28 cellular contexts compared by ENCODE assay signal in the genomic region with DNA sequence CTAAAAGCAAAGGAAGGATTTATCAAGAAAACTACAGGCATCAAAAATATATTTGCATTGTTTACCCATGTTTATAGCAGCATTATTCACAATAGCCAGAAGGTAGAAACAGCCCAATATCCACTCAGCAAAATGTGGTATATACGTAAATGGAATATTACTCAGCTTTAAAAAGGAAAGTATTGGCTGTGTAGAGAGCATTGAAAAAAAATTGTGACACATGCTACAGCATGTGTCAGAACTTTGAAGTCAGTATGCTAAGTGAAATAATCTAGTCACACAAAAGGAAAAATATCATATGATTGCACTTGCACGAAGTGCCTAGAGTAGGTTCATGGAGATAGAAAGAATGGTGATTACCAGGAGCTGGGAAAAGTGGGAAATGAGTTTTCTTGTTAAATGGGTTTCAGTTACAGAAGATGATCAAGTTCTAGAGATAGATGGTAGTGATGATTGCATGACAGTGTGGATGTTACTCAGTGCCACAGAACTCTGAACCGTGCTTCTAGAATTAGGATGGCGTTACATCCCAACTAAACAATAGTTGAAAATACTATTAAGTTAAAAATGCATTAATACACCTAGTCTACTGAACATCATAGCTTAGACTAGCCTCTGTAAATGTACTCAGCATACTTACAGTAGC. TPM values are rescaled to one million over a fixed set of nuclear protein-coding genes. Genes with fewer than 3 reads are reported as not detected.
DNase-seq lines count a peak whose midpoint lies in the region; ATAC-seq and TF ChIP-seq lines count a peak whose summit lies in the region.
"Had no signal": no experiment of that assay in that cellular context is flagged by ENCODE, and none has a peak within 500 bp of the region (broad histone marks: within the 10 kb centered on the region; RNA-seq: fewer than 3 reads in every experiment).

No MANE protein-coding gene starts in this region.

- 0 out of 2 replicates have a peak overlapping the region, but pooled peaks have one; percentile 40 for H3K14ac ChIP-seq in IMR-90 (replicated peaks; ENCODE audit: low read depth, low read length)

- CTCF ChIA-PET in IMR-90 (lab: Yijun Ruan, JAX): no interaction called here

- H3K4ac ChIP-seq in IMR-90 (ENCODE audit: low read depth, low read length): no peak overlapping the region

- no peak overlapping the region for H4K5ac ChIP-seq in IMR-90 (ENCODE audit: low read depth, low read length)

- no peak for TF ChIP-seq EP300 in stomach (IDR thresholded peaks at IDR 0.05)

- H3K4me2 ChIP-seq in IMR-90 (ENCODE audit: low read depth, low read length): no peak overlapping the region
- H3K4me2 ChIP-seq: BLaER1, neural progenitor cell had no signal

- H3K36me3 ChIP-seq in IMR-90 (ENCODE audit: control insufficient read depth, insufficient read depth, low read length) (peaks cover 4% of the 10 kb centered on the region), stomach (peaks cover 0 to 5% (median 2%) of the 10 kb centered on the region in 4 donors)
- H3K36me3 ChIP-seq: colonic mucosa, neural progenitor cell had no signal

- H3K9me3 ChIP-seq in IMR-90 (ENCODE audit: control insufficient read depth, insufficient read depth, low read length) (no peaks in the 10 kb centered on the region), stomach (no peaks in the 10 kb centered on the region)
- H3K9me3 ChIP-seq: colonic mucosa, mucosa of descending colon, testis had no signal

- no peaks in the 10 kb centered on the region for H3K4me1 ChIP-seq in IMR-90 (ENCODE audit: control insufficient read depth, insufficient read depth, low read length)
- H3K4me1 ChIP-seq in stomach: peaks cover 14 to 64% (median 41%) of the 10 kb centered on the region in 4 donors
- H3K4me1 ChIP-seq: BLaER1, colonic mucosa, neural progenitor cell, testis had no signal

- no peak for TF ChIP-seq RAD21 in IMR-90 (IDR thresholded peaks at IDR 0.05; ENCODE audit: low read length)

- H3K36me3 Mint-ChIP-seq in activated naive CD4-positive, alpha-beta T cell treated with anti-CD3 and anti-CD28 coated beads, Interleukin-2, amount 50 U/mL, for 24 hours: peaks cover 12% of the 10 kb centered on the region
- peaks cover 20% of the 10 kb centered on the region for H3K36me3 Mint-ChIP-seq in activated naive CD8-positive, alpha-beta T cell
- peaks cover 90% of the 10 kb centered on the region for H3K36me3 Mint-ChIP-seq in stimulated activated effector memory CD8-positive, alpha-beta T cell treated with anti-CD3 and anti-CD28 coated beads, Interleukin-12 subunit alpha, Interleukin-12 subunit beta, amount 100 ng/mL, for 72 hours

- H3K18ac ChIP-seq in IMR-90 (ENCODE audit: low read depth, low read length): no peak overlapping the region

- 100% methylated on average over 1 of the region's 4 CpGs; no CpG with 5 or more reads in 1 of the 2 experiments for WGBS in IMR-90 (ENCODE audit: extremely low coverage in 2 of 2, insufficient read length in 1 of 2), 2 experiments
- WGBS in stomach, 5 donors: 91 to 96% (median 94%) methylated on average over 4 of the region's 4 CpGs

- in situ Hi-C loops in IMR-90 (cut with MboI; ENCODE audit: low sequenced_read_pairs): no loop called here

- H3K4me3 Mint-ChIP-seq in activated naive CD4-positive, alpha-beta T cell treated with anti-CD3 and anti-CD28 coated beads, Interleukin-2, amount 50 U/mL, for 24 hours: peak overlapping the region; percentile 60
- peak overlapping the region; percentile 9 for H3K4me3 Mint-ChIP-seq in activated naive CD8-positive, alpha-beta T cell
- H3K4me3 Mint-ChIP-seq in stimulated activated effector memory CD8-positive, alpha-beta T cell treated with anti-CD3 and anti-CD28 coated beads, Interleukin-12 subunit alpha, Interleukin-12 subunit beta, amount 100 ng/mL, for 72 hours: peak overlapping the region; percentile 4
- H3K4me3 Mint-ChIP-seq: neural progenitor cell; stimulated activated memory B cell treated with anti-CD40 and anti-IgM and Interleukin-4, amounts not matched to agents 10 μg/mL and 1 μg/mL and 100 μg/mL, for 72 hours had no signal

- H3K27ac ChIP-seq in IMR-90 (ENCODE audit: insufficient read depth, low read length): no peak overlapping the region
- no peak overlapping the region for H3K27ac ChIP-seq in stomach
- H3K27ac ChIP-seq: BLaER1, colonic mucosa, neural progenitor cell, testis had no signal

- H2BK15ac ChIP-seq in IMR-90 (ENCODE audit: low read depth, low read length): no peak overlapping the region

- BruUV-seq in IMR-90 (replicated peaks; lab: Mats Ljungman, UMichigan): no TSS peak

- H3K4me1 Mint-ChIP-seq in activated naive CD4-positive, alpha-beta T cell treated with anti-CD3 and anti-CD28 coated beads, Interleukin-2, amount 50 U/mL, for 24 hours: peaks cover 75% of the 10 kb centered on the region
- peaks cover 72% of the 10 kb centered on the region for H3K4me1 Mint-ChIP-seq in activated naive CD8-positive, alpha-beta T cell (ENCODE audit: low read depth)
- H3K4me1 Mint-ChIP-seq in stimulated activated effector memory CD8-positive, alpha-beta T cell treated with anti-CD3 and anti-CD28 coated beads, Interleukin-12 subunit alpha, Interleukin-12 subunit beta, amount 100 ng/mL, for 72 hours: peaks cover 64% of the 10 kb centered on the region
- H3K4me1 Mint-ChIP-seq: neural progenitor cell had no signal

- no peak overlapping the region for H3K56ac ChIP-seq in IMR-90 (ENCODE audit: extremely low read depth, insufficient read depth, low read length)

- TF ChIP-seq CTCF in IMR-90 (conservative IDR thresholded peaks at IDR 0.05; ENCODE audit: low read depth, low read length) (no peak), stomach (IDR thresholded peaks at IDR 0.05) (no peak)

- H3K27me3 Mint-ChIP-seq in activated naive CD4-positive, alpha-beta T cell treated with anti-CD3 and anti-CD28 coated beads, Interleukin-2, amount 50 U/mL, for 24 hours: no peaks in the 10 kb centered on the region
- H3K27me3 Mint-ChIP-seq in activated naive CD8-positive, alpha-beta T cell: no peaks in the 10 kb centered on the region
- H3K27me3 Mint-ChIP-seq: stimulated activated memory B cell treated with anti-CD40 and anti-IgM and Interleukin-4, amounts not matched to agents 10 μg/mL and 1 μg/mL and 100 μg/mL, for 72 hours had no signal

- DNase-seq in activated naive CD4-positive, alpha-beta T cell (lab: John Stamatoyannopoulos, UW): no peak
- DNase-seq in IMR-90 (no peak), epidermal melanocyte (ENCODE audit: insufficient read length, low spot score) (no peak), stomach (no peak)
- no peak for DNase-seq in stimulated activated effector memory CD8-positive, alpha-beta T cell treated with anti-CD3 and anti-CD28 coated beads, Interleukin-12 subunit alpha, Interleukin-12 subunit beta, amount 100 ng/mL, for 72 hours (ENCODE audit: low spot score in 2 of 2)
- DNase-seq: activated CD4-positive, alpha-beta T cell treated with anti-CD3 and anti-CD28 coated beads for 4 hours; activated gamma-delta T cell treated with Interleukin-2 at 50 U/mL for 16 hours; amygdala; colonic mucosa; DND-41; effector memory CD4-positive, alpha-beta T cell; head of caudate nucleus; KG1; mucosa of descending colon; NCI-H1436; NCI-H774; RPMI8226; stimulated activated CD4-positive, alpha-beta T cell treated with anti-CD3 and anti-CD28 coated beads, Interleukin-12 subunit alpha, Interleukin-12 subunit beta, amount 100 ng/mL, for 4 hours; stimulated activated CD4-positive, alpha-beta T cell treated with anti-CD3 and anti-CD28 coated beads, Interleukin-4, amount 100 ng/mL, for 24 hours; testis had no signal

- H2AK9ac ChIP-seq in IMR-90 (replicated peaks; ENCODE audit: low read depth, low read length, poor library complexity): no peak overlapping the region

- H3K27me3 ChIP-seq in IMR-90 (ENCODE audit: control insufficient read depth, insufficient read depth, low read length): no peaks in the 10 kb centered on the region
- H3K27me3 ChIP-seq in stomach: no peaks in the 10 kb centered on the region
- H3K27me3 ChIP-seq: BLaER1, colonic mucosa, neural progenitor cell, testis had no signal

- H3K9me1 ChIP-seq in IMR-90 (ENCODE audit: insufficient read depth, low read length): peaks cover 5% of the 10 kb centered on the region

- no peak overlapping the region; the same call in 1 of the 2 replicates for H3K23ac ChIP-seq in IMR-90 (ENCODE audit: low read depth, low read length)

- no peak overlapping the region for H2BK120ac ChIP-seq in IMR-90 (ENCODE audit: low read depth, low read length)

- intact Hi-C loops in IMR-90 (cut with micrococcal nuclease) (no loop called here), stomach (cut with DNase I; ENCODE audit: low total_unique reads) (loop anchor here (10.0 kb wide), 1 partner anchor 82 kb away; no protein-coding TSS in a partner anchor)

- no peaks in the 10 kb centered on the region for H3K9me3 Mint-ChIP-seq in activated naive CD4-positive, alpha-beta T cell treated with anti-CD3 and anti-CD28 coated beads, Interleukin-2, amount 50 U/mL, for 24 hours
- no peaks in the 10 kb centered on the region for H3K9me3 Mint-ChIP-seq in activated naive CD8-positive, alpha-beta T cell (ENCODE audit: low read depth)
- H3K9me3 Mint-ChIP-seq in stimulated activated effector memory CD8-positive, alpha-beta T cell treated with anti-CD3 and anti-CD28 coated beads, Interleukin-12 subunit alpha, Interleukin-12 subunit beta, amount 100 ng/mL, for 72 hours: no peaks in the 10 kb centered on the region
- H3K9me3 Mint-ChIP-seq: stimulated activated memory B cell treated with anti-CD40 and anti-IgM and Interleukin-4, amounts not matched to agents 10 μg/mL and 1 μg/mL and 100 μg/mL, for 72 hours had no signal

- H4K20me1 ChIP-seq in IMR-90 (ENCODE audit: insufficient read depth, low read length): peaks cover 50% of the 10 kb centered on the region; the same call in 1 of the 2 replicates

- H3K9ac ChIP-seq in IMR-90 (ENCODE audit: low read depth, low read length): no peak overlapping the region
- H3K9ac ChIP-seq: BLaER1, neural progenitor cell had no signal

- dilution Hi-C loops in IMR-90 (cut with HindIII; ENCODE audit: low sequenced_read_pairs, unreplicated experiment): no loop called here

- H3K79me1 ChIP-seq in IMR-90 (ENCODE audit: low read depth in 1 of 2, low read length in 2 of 2): peaks cover 20 to 60% of the 10 kb centered on the region in 2 experiments

- ATAC-seq in IMR-90 (ENCODE audit: low read depth) (no peak), HG03442 (IDR thresholded peaks at IDR 0.05; ENCODE audit: unreplicated experiment) (no peak)
- peak; percentile 95 for ATAC-seq in stimulated activated effector memory CD8-positive, alpha-beta T cell treated with anti-CD3 and anti-CD28 coated beads, Interleukin-12 subunit alpha, Interleukin-12 subunit beta, amount 100 ng/mL, for 72 hours
- ATAC-seq: mucosa of descending colon; sciatic nerve; stimulated activated memory B cell treated with anti-CD40 and anti-IgM and Interleukin-4, amounts not matched to agents 10 μg/mL and 1 μg/mL and 100 μg/mL, for 72 hours had no signal

- POLR2A ChIA-PET in IMR-90 (lab: Charles Lee; ENCODE audit: unreplicated experiment): no interaction called here

- H4K91ac ChIP-seq in IMR-90 (ENCODE audit: insufficient read depth, low read depth, low read length): no peak overlapping the region

- H2AFZ ChIP-seq in IMR-90 (replicated peaks; ENCODE audit: low read length, poor library complexity): no peak overlapping the region
- H2AFZ ChIP-seq: neural progenitor cell had no signal

- no peak overlapping the region for H2BK20ac ChIP-seq in IMR-90 (ENCODE audit: low read depth, low read length)

- H2AK5ac ChIP-seq in IMR-90 (ENCODE audit: low read depth, low read length): no peak overlapping the region

- no peak overlapping the region for H4K8ac ChIP-seq in IMR-90 (ENCODE audit: low read depth in 2 of 2, low read length in 2 of 2)

- peak overlapping the region; percentile 41 for H3K27ac Mint-ChIP-seq in activated naive CD4-positive, alpha-beta T cell treated with anti-CD3 and anti-CD28 coated beads, Interleukin-2, amount 50 U/mL, for 24 hours
- peak overlapping the region; percentile 30 for H3K27ac Mint-ChIP-seq in activated naive CD8-positive, alpha-beta T cell
- peak overlapping the region; percentile 85 for H3K27ac Mint-ChIP-seq in stimulated activated effector memory CD8-positive, alpha-beta T cell treated with anti-CD3 and anti-CD28 coated beads, Interleukin-12 subunit alpha, Interleukin-12 subunit beta, amount 100 ng/mL, for 72 hours
- H3K27ac Mint-ChIP-seq: neural progenitor cell; stimulated activated memory B cell treated with anti-CD40 and anti-IgM and Interleukin-4, amounts not matched to agents 10 μg/mL and 1 μg/mL and 100 μg/mL, for 72 hours had no signal

- no peak for TF ChIP-seq POLR2A in IMR-90 (IDR thresholded peaks at IDR 0.05; ENCODE audit: low read depth, low read length)
- no peak for TF ChIP-seq POLR2A in stomach (IDR thresholded peaks at IDR 0.05)

- no peak overlapping the region for H2BK5ac ChIP-seq in IMR-90 (ENCODE audit: low read depth, low read length, poor library complexity, severe bottlenecking)

- no peak overlapping the region for H3K4me3 ChIP-seq in IMR-90 (ENCODE audit: insufficient read depth, low read depth, low read length)
- H3K4me3 ChIP-seq in stomach: no peak overlapping the region
- H3K4me3 ChIP-seq: BLaER1, colonic mucosa, lung, mucosa of descending colon, neural progenitor cell, testis had no signal

RNA-seq across cellular contexts. Expression of gene ANKRD12, which starts 20.1 kb away (rescaled TPM):
- total RNA-seq in IMR-90 (2012; rRNA removed) (12.9 and 31.7 TPM in 2 replicates), stomach (10 to 100 TPM; 19.1 to 54.5 (median 49.6) TPM)
- polyA plus RNA-seq in IMR-90 (2012; rRNA removed) (1.9 and 2.6 TPM in 2 replicates), stomach (10 to 100 TPM in 2 of 3 donors, 1 to 10 TPM in 1; 10.0 to 85.5 (median 14.0) TPM)
- 0.41 and 4.3 TPM in 2 replicates for polyA plus RNA-seq in IMR-90 (2012; cell fraction: cytosol; rRNA removed)
- polyA plus RNA-seq in IMR-90 (2012; cell fraction: nucleus; rRNA removed; ENCODE audit: low replicate concordance): 2.5 and 4.6 TPM in 2 replicates

RNA-seq across cellular contexts. Expression of gene NDUFV2, which starts 54.2 kb away (rescaled TPM):
- total RNA-seq in IMR-90 (2012; rRNA removed) (106 and 115 TPM in 2 replicates), stomach (100 to 1,000 TPM in 2 of 5 donors, 10 to 100 TPM in 3; 69.4 to 251 (median 98.2) TPM)
- polyA plus RNA-seq in IMR-90 (2012; rRNA removed) (121 and 126 TPM in 2 replicates), stomach (100 to 1,000 TPM; 214 to 283 (median 222) TPM)
- 41.8 and 55.5 TPM in 2 replicates for polyA plus RNA-seq in IMR-90 (2012; cell fraction: cytosol; rRNA removed)
- 11.4 and 58.7 TPM in 2 replicates for polyA plus RNA-seq in IMR-90 (2012; cell fraction: nucleus; rRNA removed; ENCODE audit: low replicate concordance)

Comparison
In these comparisons a context has a peak if more than half of its experiments do, and no peak if none do; other contexts are left out.
1. H3K27ac Mint-ChIP-seq: peak in every context shown above with its lines; median percentile 85 in stimulated activated effector memory CD8-positive, alpha-beta T cell treated with anti-CD3 and anti-CD28 coated beads, Interleukin-12 subunit alpha, Interleukin-12 subunit beta, amount 100 ng/mL, for 72 hours; 41 in activated naive CD4-positive, alpha-beta T cell treated with anti-CD3 and anti-CD28 coated beads, Interleukin-2, amount 50 U/mL, for 24 hours; 30 in activated naive CD8-positive, alpha-beta T cell.
2. H3K4me3 Mint-ChIP-seq: peak in every context shown above with its lines; median percentile 60 in activated naive CD4-positive, alpha-beta T cell treated with anti-CD3 and anti-CD28 coated beads, Interleukin-2, amount 50 U/mL, for 24 hours; 9 in activated naive CD8-positive, alpha-beta T cell; 4 in stimulated activated effector memory CD8-positive, alpha-beta T cell treated with anti-CD3 and anti-CD28 coated beads, Interleukin-12 subunit alpha, Interleukin-12 subunit beta, amount 100 ng/mL, for 72 hours.